Comparison of ENCODE assay signal across 1 cellular context in the genomic region with DNA sequence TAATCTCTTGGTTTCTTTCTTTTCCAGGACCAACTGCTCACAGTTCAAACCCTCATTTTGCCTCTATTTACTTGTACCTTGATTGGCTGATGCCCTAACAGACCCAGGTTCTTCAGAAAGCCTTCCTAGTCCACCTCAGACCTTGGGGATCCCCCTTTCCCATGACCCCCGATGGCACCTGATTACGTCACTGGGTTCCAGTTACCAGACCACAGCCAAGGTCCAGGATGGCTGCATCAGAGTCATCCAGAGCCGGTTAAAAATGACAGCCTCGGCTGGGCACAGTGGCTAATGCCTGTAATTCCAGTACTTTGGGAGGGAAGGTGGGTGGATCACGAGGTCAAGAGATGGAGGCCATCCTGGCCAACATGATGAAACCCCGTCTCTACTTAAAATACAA.
TF ChIP-seq lines count a peak whose summit lies in the region.

No MANE protein-coding gene starts in this region.

TF ChIP-seq in H1, 55 proteins besides CTCF, POLR2A, EP300 and RAD21:
- TF ChIP-seq, protein P1, sequence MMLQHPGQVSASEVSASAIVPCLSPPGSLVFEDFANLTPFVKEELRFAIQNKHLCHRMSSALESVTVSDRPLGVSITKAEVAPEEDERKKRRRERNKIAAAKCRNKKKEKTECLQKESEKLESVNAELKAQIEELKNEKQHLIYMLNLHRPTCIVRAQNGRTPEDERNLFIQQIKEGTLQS (IDR thresholded peaks at IDR 0.05; ENCODE audit: insufficient read depth, low read depth, low read length), result no peak
- TF ChIP-seq, protein P2, sequence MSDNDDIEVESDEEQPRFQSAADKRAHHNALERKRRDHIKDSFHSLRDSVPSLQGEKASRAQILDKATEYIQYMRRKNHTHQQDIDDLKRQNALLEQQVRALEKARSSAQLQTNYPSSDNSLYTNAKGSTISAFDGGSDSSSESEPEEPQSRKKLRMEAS (IDR thresholded peaks at IDR 0.05), result no peak
- TF ChIP-seq TAF1 (IDR thresholded peaks at IDR 0.05; ENCODE audit: low read depth, low read length) (no peak), SP1 (IDR thresholded peaks at IDR 0.05; ENCODE audit: low read depth, low read length) (no peak), CHD1 (IDR thresholded peaks at IDR 0.05; ENCODE audit: low read depth, low read length) (no peak), NRF1 (IDR thresholded peaks at IDR 0.05; ENCODE audit: low read depth, low read length) (no peak), SIX5 (IDR thresholded peaks at IDR 0.05; ENCODE audit: low read depth, low read length) (no peak)
